ENCODE assay signal across 14 cellular contexts in genomic region chr6:116017546-116018276, GRCh38. TPM values are rescaled to one million over a fixed set of nuclear protein-coding genes. Genes with fewer than 3 reads are reported as not detected.
DNase-seq lines count a peak whose midpoint lies in the region; ATAC-seq and TF ChIP-seq lines count a peak whose summit lies in the region.
"Had no signal": no experiment of that assay in that cellular context is flagged by ENCODE, and none has a peak within 500 bp of the region (broad histone marks: within the 10 kb centered on the region; RNA-seq: fewer than 3 reads in every experiment).

No MANE protein-coding gene starts in this region.

- no peak for TF ChIP-seq EP300 in ovary (IDR thresholded peaks at IDR 0.05)

- TF ChIP-seq POLR2A in prostate gland (IDR thresholded peaks at IDR 0.05) (no peak), ovary (IDR thresholded peaks at IDR 0.05) (no peak)

- no peaks in the 10 kb centered on the region for H3K27me3 ChIP-seq in prostate gland (replicated peaks; ENCODE audit: insufficient read depth)
- no peaks in the 10 kb centered on the region for H3K27me3 ChIP-seq in ovary

- 15% methylated on average over 2 of the region's 2 CpGs for WGBS in prostate gland
- WGBS in ovary, 3 donors: 26 to 29% (median 28%) methylated on average over 2 of the region's 2 CpGs

- no peaks in the 10 kb centered on the region for H3K36me3 Mint-ChIP-seq in activated naive CD8-positive, alpha-beta T cell treated with anti-CD3 and anti-CD28 coated beads for 36 hours
- H3K36me3 Mint-ChIP-seq: activated naive CD4-positive, alpha-beta T cell treated with anti-CD3 and anti-CD28 coated beads, Interleukin-2, amount 50 U/mL, for 24 hours had no signal

- H3K9me3 Mint-ChIP-seq in activated naive CD8-positive, alpha-beta T cell treated with anti-CD3 and anti-CD28 coated beads for 36 hours: no peaks in the 10 kb centered on the region
- H3K9me3 Mint-ChIP-seq: activated naive CD4-positive, alpha-beta T cell treated with anti-CD3 and anti-CD28 coated beads, Interleukin-2, amount 50 U/mL, for 24 hours had no signal

- H3K27me3 Mint-ChIP-seq in activated naive CD8-positive, alpha-beta T cell treated with anti-CD3 and anti-CD28 coated beads for 36 hours: peaks cover 47% of the 10 kb centered on the region

- peaks cover 6% of the 10 kb centered on the region for H3K4me1 Mint-ChIP-seq in activated naive CD8-positive, alpha-beta T cell treated with anti-CD3 and anti-CD28 coated beads for 36 hours
- H3K4me1 Mint-ChIP-seq: activated naive CD4-positive, alpha-beta T cell treated with anti-CD3 and anti-CD28 coated beads, Interleukin-2, amount 50 U/mL, for 24 hours had no signal

- no peak overlapping the region for H3K4me3 Mint-ChIP-seq in activated naive CD8-positive, alpha-beta T cell treated with anti-CD3 and anti-CD28 coated beads for 36 hours
- H3K4me3 Mint-ChIP-seq: activated naive CD4-positive, alpha-beta T cell treated with anti-CD3 and anti-CD28 coated beads, Interleukin-2, amount 50 U/mL, for 24 hours had no signal

- H3K9me3 ChIP-seq in prostate gland (no peaks in the 10 kb centered on the region), ovary (no peaks in the 10 kb centered on the region)
- H3K9me3 ChIP-seq: neutrophil had no signal

- H3K4me1 ChIP-seq in prostate gland (replicated peaks): no peaks in the 10 kb centered on the region
- H3K4me1 ChIP-seq in ovary (ENCODE audit: insufficient read depth): peaks cover 3% of the 10 kb centered on the region

- peak; percentile 10 for ATAC-seq in GM18868 (IDR thresholded peaks at IDR 0.05; ENCODE audit: unreplicated experiment)
- peak; percentile 12 for ATAC-seq in HG03520 (IDR thresholded peaks at IDR 0.05; ENCODE audit: unreplicated experiment)
- ATAC-seq in HG03095 (IDR thresholded peaks at IDR 0.05; ENCODE audit: unreplicated experiment): no peak
- no peak for ATAC-seq in GM18861 (IDR thresholded peaks at IDR 0.05; ENCODE audit: unreplicated experiment)

- intact Hi-C loops in prostate gland (cut with DNase I) (no loop called here), ovary (cut with DNase I) (no loop called here)

- H3K36me3 ChIP-seq in prostate gland (no peaks in the 10 kb centered on the region), ovary (no peaks in the 10 kb centered on the region)
- H3K36me3 ChIP-seq: neutrophil had no signal

- H3K27ac ChIP-seq in coronary artery (peak overlapping the region; percentile 46 to 72), prostate gland (peak overlapping the region; percentile 55 to 64), ovary (peak overlapping the region in 1 of 2 donors; percentile 12)
- H3K27ac ChIP-seq: neutrophil had no signal

- TF ChIP-seq CTCF in coronary artery (IDR thresholded peaks at IDR 0.05) (no peak), prostate gland (IDR thresholded peaks at IDR 0.05) (no peak), ovary (IDR thresholded peaks at IDR 0.05) (no peak)

- H3K27ac Mint-ChIP-seq in activated naive CD8-positive, alpha-beta T cell treated with anti-CD3 and anti-CD28 coated beads for 36 hours: no peak overlapping the region
- H3K27ac Mint-ChIP-seq: activated naive CD4-positive, alpha-beta T cell treated with anti-CD3 and anti-CD28 coated beads, Interleukin-2, amount 50 U/mL, for 24 hours had no signal

- H3K4me3 ChIP-seq in coronary artery: peak overlapping the region; percentile 49
- H3K4me3 ChIP-seq in prostate gland: peak overlapping the region in 1 of 2 donors; percentile 14
- no peak overlapping the region for H3K4me3 ChIP-seq in ovary

- DNase-seq in coronary artery (ENCODE audit: low spot score) (no peak), prostate gland (ENCODE audit: low spot score) (no peak), ovary (no peak)
- DNase-seq in activated naive CD8-positive, alpha-beta T cell treated with anti-CD3 and anti-CD28 coated beads for 36 hours: no peak
- DNase-seq: foreskin melanocyte; left cardiac atrium; NCI-H1436; stimulated activated naive CD4-positive, alpha-beta T cell had no signal

RNA-seq across cellular contexts. Expression of gene FRK, which starts 43.0 kb away (rescaled TPM):
- 1 to 10 TPM; 3.2 to 6.9 TPM for total RNA-seq in prostate gland
- total RNA-seq in ovary: 1 to 10 TPM in 4 of 7 donors, under 1 TPM in 3; 0.38 to 3.2 (median 1.1) TPM
- 1 to 10 TPM in 1 of 2 donors, under 1 TPM in 1; 0.75 to 3.5 TPM for polyA plus RNA-seq in ovary
- total RNA-seq in activated naive CD8-positive, alpha-beta T cell treated with anti-CD3 and anti-CD28 coated beads for 36 hours: under 1 TPM; 0.06 to 0.08 TPM

Comparison
In these comparisons a context has a peak if more than half of its experiments do, and no peak if none do; other contexts are left out.
1. ATAC-seq: peak in GM18868 (single experiment) and HG03520 (single experiment); none in HG03095 (single experiment) and GM18861 (single experiment).